ENCODE assay signal across 20 cellular contexts in the genomic region with DNA sequence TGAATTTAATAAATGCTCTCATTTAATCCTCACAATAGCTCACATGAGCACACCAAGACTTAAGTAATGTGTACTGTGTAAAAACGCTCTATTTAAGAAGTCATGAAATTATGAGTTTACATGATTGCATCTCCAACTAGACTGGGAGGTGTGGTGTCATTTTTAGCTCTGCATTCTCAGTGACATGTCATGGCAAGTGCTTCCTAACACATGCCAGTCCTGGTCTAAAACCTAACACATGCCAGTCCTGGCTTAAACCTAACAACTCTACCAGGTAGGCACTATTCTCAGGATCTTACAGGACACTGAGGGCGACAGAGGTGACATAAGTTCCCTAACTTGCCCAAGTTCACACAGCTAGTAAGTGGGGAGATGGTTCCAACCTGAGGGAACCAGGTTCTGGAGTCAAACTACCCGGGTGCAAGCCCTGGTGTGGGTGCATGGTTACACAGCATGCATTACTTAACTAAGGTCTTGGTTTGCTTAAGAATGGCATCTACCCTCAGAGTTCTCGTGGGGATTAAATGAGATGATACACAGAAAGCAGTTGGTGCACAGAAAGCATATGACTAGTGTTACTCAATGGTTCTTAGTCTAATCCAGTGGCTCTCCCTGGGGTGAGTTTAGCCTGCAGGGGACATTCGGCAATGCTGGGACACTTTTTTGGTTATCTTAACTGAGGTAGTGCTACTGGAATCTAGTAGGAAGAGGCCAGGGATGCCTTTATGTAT. TPM values are rescaled to one million over a fixed set of nuclear protein-coding genes. Genes with fewer than 3 reads are reported as not detected.
A peak's percentile ranks its signal among the peaks of the same experiment; 100 is the strongest.
DNase-seq lines count a peak whose midpoint lies in the region; ATAC-seq and TF ChIP-seq lines count a peak whose summit lies in the region.
"Had no signal": no experiment of that assay in that cellular context is flagged by ENCODE, and none has a peak within 500 bp of the region (broad histone marks: within the 10 kb centered on the region; RNA-seq: fewer than 3 reads in every experiment).

No MANE protein-coding gene starts in this region.

- no peak overlapping the region for H3K4me3 Mint-ChIP-seq in MCF 10A (ENCODE audit: unreplicated experiment)
- H3K4me3 Mint-ChIP-seq: CD14-positive monocyte had no signal

- no peak for TF ChIP-seq POLR2A in breast epithelium (IDR thresholded peaks at IDR 0.05)

- peak overlapping the region; percentile 16 for H3K27ac Mint-ChIP-seq in MCF 10A (ENCODE audit: low read depth, unreplicated experiment)

- intact Hi-C loops in MCF 10A (cut with micrococcal nuclease): no loop called here
- intact Hi-C loops in breast epithelium (cut with DNase I; ENCODE audit: low total_unique reads): no loop called here
- intact Hi-C loops in psoas muscle (cut with DNase I): no loop called here

- 73 to 89% (median 76%) methylated on average over 5 of the region's 5 CpGs for WGBS in psoas muscle, 3 donors

- H3K9me3 Mint-ChIP-seq in MCF 10A (ENCODE audit: unreplicated experiment): no peaks in the 10 kb centered on the region
- H3K9me3 Mint-ChIP-seq: CD14-positive monocyte had no signal

- H3K27ac ChIP-seq in breast epithelium (no peak overlapping the region), psoas muscle (peak overlapping the region; percentile 44)
- H3K27ac ChIP-seq: A549 had no signal

- no TSS peak for BruUV-seq in MCF 10A (replicated peaks; lab: Mats Ljungman, UMichigan)

- DNase-seq in MCF 10A (ENCODE audit: unreplicated experiment) (no peak), breast epithelium (ENCODE audit: low spot score in 2 of 2) (no peak), MV-4-11 (lab: John Stamatoyannopoulos, UW) (peak; percentile 50), psoas muscle (no peak), NCI-H2171 (lab: John Stamatoyannopoulos, UW) (no peak), NOMO-1 treated with dmso at 0.1 percent for 144 hours (lab: John Stamatoyannopoulos, UW; ENCODE audit: unreplicated experiment) (no peak)
- no peak for DNase-seq in stimulated activated CD4-positive, alpha-beta T cell treated with anti-CD3 and anti-CD28 coated beads, Interleukin-1b, Interleukin-23, amount 100 ng/mL, for 48 hours
- DNase-seq: DMS53, KBM-7, NCI-H1105, NCI-H187, NCI-H446 treated with DMSO at 0.1 percent for 48 hours, NCI-H82, SHP77 had no signal

- H3K27me3 ChIP-seq in breast epithelium (no peaks in the 10 kb centered on the region), psoas muscle (ENCODE audit: insufficient read depth in 3 of 3, low read length in 2 of 3) (no peaks in the 10 kb centered on the region)

- H3K4me1 Mint-ChIP-seq in MCF 10A (ENCODE audit: insufficient read depth, unreplicated experiment): peaks cover 4% of the 10 kb centered on the region
- H3K4me1 Mint-ChIP-seq: CD14-positive monocyte had no signal

- H3K9me3 ChIP-seq in breast epithelium: no peaks in the 10 kb centered on the region
- no peaks in the 10 kb centered on the region for H3K9me3 ChIP-seq in psoas muscle
- H3K9me3 ChIP-seq: A549 had no signal

- TF ChIP-seq CTCF in MCF 10A (IDR thresholded peaks at IDR 0.05; ENCODE audit: unreplicated experiment) (no peak), breast epithelium (IDR thresholded peaks at IDR 0.05) (no peak), psoas muscle (IDR thresholded peaks at IDR 0.05) (no peak)

- peak; percentile 70 for ATAC-seq in esophagus mucosa
- ATAC-seq in psoas muscle: peak in 3 of 4 donors; percentile 19 to 50 (median 33)
- ATAC-seq: A549, Panc1 had no signal

- H3K36me3 ChIP-seq in breast epithelium (no peaks in the 10 kb centered on the region), psoas muscle (ENCODE audit: insufficient read depth in 1 of 2, low read depth in 1 of 2) (peaks cover 0 to 3% of the 10 kb centered on the region in 2 donors)

- CTCF ChIA-PET in MCF 10A (lab: Yijun Ruan, JAX): interaction anchor here (0.6 to 3.1 kb wide), 6 partner anchors 9 to 102 kb away, joined by 3 to 10 read pairs (median 4); no protein-coding TSS in a partner anchor

- no peaks in the 10 kb centered on the region for H3K4me1 ChIP-seq in breast epithelium
- peaks cover 44% of the 10 kb centered on the region for H3K4me1 ChIP-seq in psoas muscle

- no peak overlapping the region for H3K4me3 ChIP-seq in breast epithelium
- H3K4me3 ChIP-seq in psoas muscle: no peak overlapping the region
- H3K4me3 ChIP-seq: A549 had no signal

- POLR2A ChIA-PET in MCF 10A (lab: Yijun Ruan, JAX): interaction anchor here (1.6 to 2.6 kb wide), 3 partner anchors 10 to 36 kb away, joined by 3 to 13 read pairs (median 12); partner anchors contain the start of gene TFB1M

- peaks cover 26% of the 10 kb centered on the region for H3K36me3 Mint-ChIP-seq in MCF 10A (ENCODE audit: insufficient read depth, unreplicated experiment)

- H3K27me3 Mint-ChIP-seq in MCF 10A (ENCODE audit: insufficient read depth, unreplicated experiment): no peaks in the 10 kb centered on the region

RNA-seq across cellular contexts. Expression of gene CLDN20, which starts 14.7 kb away (rescaled TPM):
- total RNA-seq in MCF 10A (2022) (not detected in 2 replicates), breast epithelium (not detected), esophagus mucosa (not detected), psoas muscle (not detected)
- polyA plus RNA-seq in psoas muscle: under 1 TPM in 1 of 3 donors, not detected in 2; 0.05 TPM
- total RNA-seq: H4, M059J had no signal
- polyA plus RNA-seq: A549, CD14-positive monocyte had no signal

RNA-seq across cellular contexts. Expression of gene TFB1M, which starts 35.8 kb away (rescaled TPM):
- total RNA-seq in MCF 10A (2022): 26.8 and 31.0 TPM in 2 replicates
- 10 to 100 TPM in 2 of 3 donors, 1 to 10 TPM in 1; 9.9 to 28.5 (median 18.4) TPM for total RNA-seq in breast epithelium
- 16.3 TPM for total RNA-seq in esophagus mucosa
- total RNA-seq in psoas muscle: 10 to 100 TPM; 17.5 to 25.9 (median 18.4) TPM
- 10 to 100 TPM in 2 of 3 donors, 1 to 10 TPM in 1; 7.2 to 17.8 (median 17.5) TPM for polyA plus RNA-seq in psoas muscle
